In the genomic region with DNA sequence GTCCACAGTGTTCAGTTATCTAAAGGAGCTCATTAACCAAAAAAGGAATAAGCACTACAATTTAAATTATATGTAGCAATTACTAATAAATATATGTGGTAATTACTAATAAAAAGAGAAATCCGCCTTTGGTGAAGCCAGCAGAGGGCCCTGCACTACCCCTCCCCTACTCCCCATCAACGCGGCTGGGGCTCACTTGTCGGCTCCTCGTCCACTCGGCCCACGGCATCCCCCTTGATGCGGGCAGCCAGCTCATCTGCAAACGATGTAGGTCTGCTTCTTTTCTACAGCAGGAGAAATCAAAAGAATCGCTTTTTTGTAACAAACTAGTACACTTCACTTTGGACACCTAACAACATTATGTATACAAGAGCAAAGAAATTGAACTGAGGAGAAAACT, we compare ENCODE assay signal across 1 cellular context. TPM values are rescaled to one million over a fixed set of nuclear protein-coding genes. Genes with fewer than 3 reads are reported as not detected.
DNase-seq lines count a peak whose midpoint lies in the region; ATAC-seq and TF ChIP-seq lines count a peak whose summit lies in the region.
"Not testable (repeated sequence)": the region's sequence is repeated elsewhere in the genome, so short reads cannot be mapped to it uniquely, and the experiment has no call there.

No MANE protein-coding gene starts in this region.

- H3K4me3 ChIP-seq in GM23338: not testable (repeated sequence)

- not testable (repeated sequence) for H3K27ac ChIP-seq in GM23338 (ENCODE audit: low read depth)

- not testable (repeated sequence) for H3K4me2 ChIP-seq in GM23338

- H3K9me3 Mint-ChIP-seq in GM23338: not testable (repeated sequence)

- H3K4me1 ChIP-seq in GM23338 (ENCODE audit: insufficient read depth): not testable (repeated sequence)

- not testable (repeated sequence) for H3K36me3 ChIP-seq in GM23338 (ENCODE audit: insufficient read depth)

- H3K4me1 Mint-ChIP-seq in GM23338: not testable (repeated sequence)

- H3K27ac Mint-ChIP-seq in GM23338: not testable (repeated sequence)

- H3F3A ChIP-seq in GM23338 (replicated peaks; ENCODE audit: low read depth): not testable (repeated sequence)

- H3K36me3 Mint-ChIP-seq in GM23338 (ENCODE audit: low read depth): not testable (repeated sequence)

- H4K20me1 ChIP-seq in GM23338 (replicated peaks; ENCODE audit: insufficient read depth): not testable (repeated sequence)

- H3K27me3 Mint-ChIP-seq in GM23338 (ENCODE audit: insufficient read depth, low read depth, poor library complexity): not testable (repeated sequence)

- H3K79me2 ChIP-seq in GM23338 (replicated peaks; ENCODE audit: insufficient read depth): not testable (repeated sequence)

- not testable (repeated sequence) for H2AFZ ChIP-seq in GM23338

- ATAC-seq in GM23338: peak; percentile 60; the same call in 2 of the 3 replicates

- TF ChIP-seq CTCF in GM23338 (conservative IDR thresholded peaks at IDR 0.05; ENCODE audit: low read depth in 2 of 2): not testable (repeated sequence)

- H3K4me3 Mint-ChIP-seq in GM23338: not testable (repeated sequence)

- H3K9me2 ChIP-seq in GM23338 (ENCODE audit: insufficient read depth): not testable (repeated sequence)

- not testable (repeated sequence) for DNase-seq in GM23338 (ENCODE audit: low spot score)

- not testable (repeated sequence) for H3K27me3 ChIP-seq in GM23338 (ENCODE audit: insufficient read depth)

RNA-seq across cellular contexts. Expression of a gene that starts 5.6 kb away (rescaled TPM):
- total RNA-seq in GM23338 (2014; rRNA removed; shearing (Covaris generic)): 23.8 and 25.2 TPM in 2 replicates
- polyA plus RNA-seq in GM23338 (2016; fragmentation: Nextera tagmentation; extraction: Ambion mirVana): 13.5 and 16.2 TPM in 2 replicates

RNA-seq across cellular contexts. Expression of a gene that starts 48.9 kb away (rescaled TPM):
- total RNA-seq in GM23338 (2014; rRNA removed; shearing (Covaris generic)): 26.0 and 30.3 TPM in 2 replicates
- polyA plus RNA-seq in GM23338 (2016; fragmentation: Nextera tagmentation; extraction: Ambion mirVana): 6.6 and 7.4 TPM in 2 replicates
